In genomic region chr1:244074559-244075171, GRCh38 we compare ENCODE assay signal across 8 cellular contexts. TPM values are rescaled to one million over a fixed set of nuclear protein-coding genes. Genes with fewer than 3 reads are reported as not detected.
DNase-seq lines count a peak whose midpoint lies in the region; ATAC-seq, FAIRE-seq and TF ChIP-seq lines count a peak whose summit lies in the region.

No MANE protein-coding gene starts in this region.

- intact Hi-C loops in kidney (cut with DNase I) = no loop called here

- ATAC-seq in GM19372 (IDR thresholded peaks at IDR 0.05; ENCODE audit: low read depth, unreplicated experiment) (peak; percentile 74), HG03442 (IDR thresholded peaks at IDR 0.05; ENCODE audit: unreplicated experiment) (peak; percentile 81)

- no peak for TF ChIP-seq CTCF in kidney (IDR thresholded peaks at IDR 0.05; ENCODE audit: borderline replicate concordance, extremely low read depth, insufficient read depth)

- no peaks in the 10 kb centered on the region for H3K36me3 ChIP-seq in kidney (ENCODE audit: control insufficient read depth in 1 of 2, insufficient read depth in 2 of 2, low read length in 2 of 2)

- FAIRE-seq in kidney (lab: Jason Lieb, UNC) = no peak

- DNase-seq in activated T-helper 1 cell treated with Interleukin-2 at 50 U/mL for 16 hours (ENCODE audit: low read depth) (peak; percentile 63), Ammon's horn (ENCODE audit: low spot score) (no peak), kidney (no peak), amniotic stem cell (lab: John Stamatoyannopoulos, UW) (no peak), D341Med (ENCODE audit: low spot score) (no peak)
- DNase-seq in stimulated activated CD4-positive, alpha-beta T cell treated with anti-CD3 and anti-CD28 coated beads, Interleukin-15, amount 100 ng/mL, for 1 hour (ENCODE audit: low read depth in 1 of 2, low spot score in 1 of 2) = peak; percentile 16 to 32

- H3K4me1 ChIP-seq in kidney (ENCODE audit: control insufficient read depth in 1 of 2, insufficient read depth in 1 of 2, low read depth in 1 of 2, low read length in 2 of 2) = no peaks in the 10 kb centered on the region

- peak overlapping the region in 1 of 2 donors; percentile 13 for H3K4me3 ChIP-seq in kidney (ENCODE audit: low read length in 2 of 2)

- H3K9ac ChIP-seq in kidney (ENCODE audit: low read length in 2 of 2) = peak overlapping the region in 1 of 2 donors; percentile 4

- no peak overlapping the region for H3K27ac ChIP-seq in kidney (ENCODE audit: low read depth in 2 of 2, low read length in 2 of 2)

- H3K9me3 ChIP-seq in kidney (ENCODE audit: control insufficient read depth in 1 of 2, low read length in 2 of 2) = no peaks in the 10 kb centered on the region

RNA-seq across cellular contexts. Expression of gene ZBTB18, which starts 23.6 kb away (rescaled TPM):
- total RNA-seq in kidney = 19.8 TPM
- 9.0 TPM for polyA plus RNA-seq in kidney (ENCODE audit: insufficient read depth, low read depth, low replicate concordance)

Comparison
In these comparisons a context has a peak if more than half of its experiments do, and no peak if none do; other contexts are left out.
1. DNase-seq: peak in activated T-helper 1 cell treated with Interleukin-2 at 50 U/mL for 16 hours (single experiment) and stimulated activated CD4-positive, alpha-beta T cell treated with anti-CD3 and anti-CD28 coated beads, Interleukin-15, amount 100 ng/mL, for 1 hour (2 of 2); none in Ammon's horn (single experiment), kidney (single experiment), amniotic stem cell (single experiment) and D341Med (single experiment).